Comparison of ENCODE assay signal across 1 cellular context in the genomic region with DNA sequence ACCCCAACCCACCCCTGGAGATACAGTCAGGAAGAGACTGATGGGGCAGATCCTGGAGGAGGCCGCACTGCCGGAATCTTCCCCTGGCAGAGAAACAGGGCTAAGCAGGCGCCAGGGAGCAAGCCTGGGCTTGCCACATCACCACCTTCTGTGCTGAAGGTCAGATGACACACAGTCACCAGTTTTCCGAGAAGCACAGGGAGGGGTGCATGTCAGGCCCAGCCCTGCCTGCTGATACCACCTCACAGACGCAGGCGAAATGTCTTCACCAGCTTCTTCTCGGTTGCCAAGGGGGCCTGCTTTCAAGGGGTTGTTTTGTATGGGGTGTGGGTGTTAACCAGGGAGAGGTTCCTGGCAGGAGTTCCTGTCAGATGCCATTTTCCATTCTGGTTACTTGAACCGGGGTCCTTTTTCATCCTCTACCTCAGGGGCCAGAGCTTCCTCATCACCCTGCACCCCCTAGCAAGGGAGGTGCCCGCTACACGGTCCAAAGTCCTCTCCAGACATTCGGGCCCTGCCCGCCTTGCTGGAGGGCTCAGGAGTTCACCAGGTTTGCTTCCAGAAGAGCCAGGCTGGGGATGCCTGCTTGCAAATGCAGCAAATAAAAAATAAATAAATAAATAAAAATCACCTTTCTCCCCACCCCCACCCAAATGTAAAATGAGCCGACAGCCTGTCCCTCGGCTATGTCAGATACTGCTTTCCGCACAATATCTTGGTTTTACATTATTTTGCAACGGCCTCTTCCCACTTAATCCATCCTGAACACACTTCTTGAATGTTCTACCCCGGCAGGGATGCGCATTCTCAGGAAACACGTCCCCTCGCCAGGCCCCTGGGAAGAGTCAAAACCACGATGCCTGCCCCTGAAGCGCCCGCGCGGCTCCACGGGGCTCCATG.
TF ChIP-seq lines count a peak whose summit lies in the region.

No MANE protein-coding gene starts in this region.

TF ChIP-seq in SK-N-SH, 30 proteins besides CTCF, POLR2A, EP300 and RAD21 (continued from another document):
- TF ChIP-seq, protein P1, sequence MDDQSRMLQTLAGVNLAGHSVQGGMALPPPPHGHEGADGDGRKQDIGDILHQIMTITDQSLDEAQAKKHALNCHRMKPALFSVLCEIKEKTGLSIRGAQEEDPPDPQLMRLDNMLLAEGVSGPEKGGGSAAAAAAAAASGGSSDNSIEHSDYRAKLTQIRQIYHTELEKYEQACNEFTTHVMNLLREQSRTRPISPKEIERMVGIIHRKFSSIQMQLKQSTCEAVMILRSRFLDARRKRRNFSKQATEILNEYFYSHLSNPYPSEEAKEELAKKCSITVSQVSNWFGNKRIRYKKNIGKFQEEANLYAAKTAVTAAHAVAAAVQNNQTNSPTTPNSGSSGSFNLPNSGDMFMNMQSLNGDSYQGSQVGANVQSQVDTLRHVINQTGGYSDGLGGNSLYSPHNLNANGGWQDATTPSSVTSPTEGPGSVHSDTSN (IDR thresholded peaks at IDR 0.05): peak; percentile 81
- TF ChIP-seq, protein P2, sequence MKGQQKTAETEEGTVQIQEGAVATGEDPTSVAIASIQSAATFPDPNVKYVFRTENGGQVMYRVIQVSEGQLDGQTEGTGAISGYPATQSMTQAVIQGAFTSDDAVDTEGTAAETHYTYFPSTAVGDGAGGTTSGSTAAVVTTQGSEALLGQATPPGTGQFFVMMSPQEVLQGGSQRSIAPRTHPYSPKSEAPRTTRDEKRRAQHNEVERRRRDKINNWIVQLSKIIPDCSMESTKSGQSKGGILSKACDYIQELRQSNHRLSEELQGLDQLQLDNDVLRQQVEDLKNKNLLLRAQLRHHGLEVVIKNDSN (IDR thresholded peaks at IDR 0.05; ENCODE audit: borderline replicate concordance, low read depth): peak; percentile 89
- TF ChIP-seq NFIC (IDR thresholded peaks at IDR 0.05; ENCODE audit: borderline replicate concordance) (peak; percentile 74), ELF1 (IDR thresholded peaks at IDR 0.05) (peak; percentile 33; the same call in 1 of the 2 replicates), MXI1 (IDR thresholded peaks at IDR 0.05; ENCODE audit: low read depth, low read length) (peak; percentile 90), RCOR1 (IDR thresholded peaks at IDR 0.05; ENCODE audit: low read length) (peak; percentile 44; the same call in 1 of the 2 replicates), FOXM1 (IDR thresholded peaks at IDR 0.05; ENCODE audit: low read depth) (0 out of 2 replicates have a peak, but pooled peaks have one; percentile 66), FOXJ3 (CRISPR knock-in tag; IDR thresholded peaks at IDR 0.05) (no peak), RFX5 (IDR thresholded peaks at IDR 0.05; ENCODE audit: low read length) (no peak), YY1 (IDR thresholded peaks at IDR 0.05; ENCODE audit: low read depth) (0 out of 2 replicates have a peak, but pooled peaks have one; percentile 51), RXRA (IDR thresholded peaks at IDR 0.05; ENCODE audit: borderline replicate concordance, low read depth) (peak; percentile 97), TAF1 (IDR thresholded peaks at IDR 0.05; ENCODE audit: borderline replicate concordance, low read depth, low read length) (peak; percentile 80; the same call in 1 of the 2 replicates), GATA2 (CRISPR knock-in tag; IDR thresholded peaks at IDR 0.05) (no peak), GABPA (IDR thresholded peaks at IDR 0.05; ENCODE audit: low read depth) (no peak), FOSL2 (IDR thresholded peaks at IDR 0.05; ENCODE audit: borderline replicate concordance, low read depth) (peak; percentile 83), MEF2A (IDR thresholded peaks at IDR 0.05; ENCODE audit: borderline replicate concordance, low read depth) (no peak)
- TF ChIP-seq, protein P3, sequence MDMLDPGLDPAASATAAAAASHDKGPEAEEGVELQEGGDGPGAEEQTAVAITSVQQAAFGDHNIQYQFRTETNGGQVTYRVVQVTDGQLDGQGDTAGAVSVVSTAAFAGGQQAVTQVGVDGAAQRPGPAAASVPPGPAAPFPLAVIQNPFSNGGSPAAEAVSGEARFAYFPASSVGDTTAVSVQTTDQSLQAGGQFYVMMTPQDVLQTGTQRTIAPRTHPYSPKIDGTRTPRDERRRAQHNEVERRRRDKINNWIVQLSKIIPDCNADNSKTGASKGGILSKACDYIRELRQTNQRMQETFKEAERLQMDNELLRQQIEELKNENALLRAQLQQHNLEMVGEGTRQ (IDR thresholded peaks at IDR 0.05; ENCODE audit: borderline replicate concordance, low read depth, low read length): peak; percentile 59; the same call in 1 of the 2 replicates
- TF ChIP-seq, protein P4, sequence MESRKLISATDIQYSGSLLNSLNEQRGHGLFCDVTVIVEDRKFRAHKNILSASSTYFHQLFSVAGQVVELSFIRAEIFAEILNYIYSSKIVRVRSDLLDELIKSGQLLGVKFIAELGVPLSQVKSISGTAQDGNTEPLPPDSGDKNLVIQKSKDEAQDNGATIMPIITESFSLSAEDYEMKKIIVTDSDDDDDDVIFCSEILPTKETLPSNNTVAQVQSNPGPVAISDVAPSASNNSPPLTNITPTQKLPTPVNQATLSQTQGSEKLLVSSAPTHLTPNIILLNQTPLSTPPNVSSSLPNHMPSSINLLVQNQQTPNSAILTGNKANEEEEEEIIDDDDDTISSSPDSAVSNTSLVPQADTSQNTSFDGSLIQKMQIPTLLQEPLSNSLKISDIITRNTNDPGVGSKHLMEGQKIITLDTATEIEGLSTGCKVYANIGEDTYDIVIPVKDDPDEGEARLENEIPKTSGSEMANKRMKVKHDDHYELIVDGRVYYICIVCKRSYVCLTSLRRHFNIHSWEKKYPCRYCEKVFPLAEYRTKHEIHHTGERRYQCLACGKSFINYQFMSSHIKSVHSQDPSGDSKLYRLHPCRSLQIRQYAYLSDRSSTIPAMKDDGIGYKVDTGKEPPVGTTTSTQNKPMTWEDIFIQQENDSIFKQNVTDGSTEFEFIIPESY (IDR thresholded peaks at IDR 0.05; ENCODE audit: borderline replicate concordance, low read depth): peak; percentile 27; the same call in 1 of the 2 replicates
TF ChIP-seq in SK-N-SH: peak in this region for 19.
